In genomic region chr4:71293705-71294104, GRCh38 we compare ENCODE assay signal across 15 cellular contexts. TPM values are rescaled to one million over a fixed set of nuclear protein-coding genes. Genes with fewer than 3 reads are reported as not detected.
DNase-seq lines count a peak whose midpoint lies in the region; ATAC-seq, FAIRE-seq and TF ChIP-seq lines count a peak whose summit lies in the region.
"Had no signal": no experiment of that assay in that cellular context is flagged by ENCODE, and none has a peak within 500 bp of the region (broad histone marks: within the 10 kb centered on the region; RNA-seq: fewer than 3 reads in every experiment).

No MANE protein-coding gene starts in this region.

- H3K9me3 ChIP-seq in osteoblast (ENCODE audit: low read depth, low read length): no peaks in the 10 kb centered on the region

- peaks cover 54% of the 10 kb centered on the region for H3K4me1 ChIP-seq in osteoblast (ENCODE audit: insufficient read depth, low read length)

- FAIRE-seq in RCC 7860 (lab: Jason Lieb, UNC): peak; percentile 93
- FAIRE-seq: small intestine had no signal

- peak overlapping the region; percentile 64 for H3K4me2 ChIP-seq in osteoblast (ENCODE audit: insufficient read depth, low read length)

- no peak for ATAC-seq in HG02588 (IDR thresholded peaks at IDR 0.05; ENCODE audit: unreplicated experiment)
- ATAC-seq in GM21717 (IDR thresholded peaks at IDR 0.05; ENCODE audit: unreplicated experiment): no peak
- no peak for ATAC-seq in HG03378 (IDR thresholded peaks at IDR 0.05; ENCODE audit: unreplicated experiment)
- ATAC-seq: left colon had no signal

- H3K4me3 ChIP-seq in choroid plexus epithelial cell (ENCODE audit: low read depth, low read length) (no peak overlapping the region), osteoblast (ENCODE audit: insufficient read depth, low read length) (peak overlapping the region; percentile 6)
- H3K4me3 ChIP-seq: coronary artery, SK-N-MC had no signal

- DNase-seq in Daoy (ENCODE audit: low read depth) (peak; percentile 54), RCC 7860 (ENCODE audit: low spot score) (peak; percentile 75), choroid plexus epithelial cell (ENCODE audit: low read depth) (peak; percentile 38), osteoblast (ENCODE audit: insufficient read length, low spot score, missing footprints) (peak; percentile 58), NCI-H2171 treated with DMSO at 0.1 percent for 48 hours (lab: John Stamatoyannopoulos, UW) (no peak)
- DNase-seq: activated CD4-positive, alpha-beta T cell treated with anti-CD3 and anti-CD28 coated beads for 48 hours; AML-193; left colon; NCI-H187 treated with DMSO at 0.1 percent for 48 hours; small intestine had no signal

- no peak overlapping the region for H2AFZ ChIP-seq in osteoblast (ENCODE audit: low read length)

- no peaks in the 10 kb centered on the region for H4K20me1 ChIP-seq in osteoblast (ENCODE audit: insufficient read depth, low read length)

- peaks cover 25% of the 10 kb centered on the region for H3K79me2 ChIP-seq in osteoblast (ENCODE audit: insufficient read depth, low read length)

- no peaks in the 10 kb centered on the region for H3K36me3 ChIP-seq in osteoblast (ENCODE audit: insufficient read depth, low read length)

- no peaks in the 10 kb centered on the region for H3K27me3 ChIP-seq in osteoblast (ENCODE audit: insufficient read depth, low read length)

- H3K27ac ChIP-seq in osteoblast (ENCODE audit: low read depth, low read length): peak overlapping the region; percentile 96
- H3K27ac ChIP-seq: coronary artery, SK-N-MC had no signal

- TF ChIP-seq CTCF in choroid plexus epithelial cell (conservative IDR thresholded peaks at IDR 0.05; ENCODE audit: low read depth, low read length) (no peak), osteoblast (IDR thresholded peaks at IDR 0.05; ENCODE audit: extremely low read depth, low read depth, low read length) (no peak)

RNA-seq across cellular contexts. Expression of gene SLC4A4, which starts 45.1 kb away (rescaled TPM):
- total RNA-seq in Daoy (2014; rRNA removed; shearing (Covaris generic)): 1.2 and 2.6 TPM in 2 replicates
- 13.0 and 24.8 TPM in 2 replicates for total RNA-seq in osteoblast
